Comparison of ENCODE assay signal across 26 cellular contexts in genomic region chr2:70990216-70990615, GRCh38. TPM values are rescaled to one million over a fixed set of nuclear protein-coding genes. Genes with fewer than 3 reads are reported as not detected.
"Had no signal": no experiment of that assay in that cellular context is flagged by ENCODE, and none has a peak within 500 bp of the region (broad histone marks: within the 10 kb centered on the region; RNA-seq: fewer than 3 reads in every experiment).

No MANE protein-coding gene starts in this region.

- H3K27ac Mint-ChIP-seq: activated naive CD8-positive, alpha-beta T cell treated with anti-CD3 and anti-CD28 coated beads, Interleukin-2, amount 10 ng/mL, durations not matched to agents 7 days and 5 days; activated T-helper 17 cell treated with anti-CD3 and anti-CD28 coated beads, Interleukin-2, amount 50 U/mL, for 72 hours had no signal

- H3K27me3 ChIP-seq: adrenal gland, breast epithelium had no signal

- ATAC-seq: activated T-helper 17 cell treated with anti-CD3 and anti-CD28 coated beads, Interleukin-2, amount 50 U/mL, for 72 hours; Panc1; Right ventricle myocardium inferior; T-cell had no signal

- DNase-seq: activated CD4-positive, CD25-positive, alpha-beta regulatory T cell; activated naive CD4-positive, alpha-beta T cell treated with anti-CD3 and anti-CD28 coated beads, Interleukin-2, amount 50 U/mL, for 16 hours; activated naive CD8-positive, alpha-beta T cell treated with anti-CD3 and anti-CD28 coated beads, Interleukin-2, amount 10 ng/mL, durations not matched to agents 7 days and 5 days; activated T-cell treated with anti-CD3 and anti-CD28 coated beads for 4 hours; activated T-cell treated with anti-CD3 and anti-CD28 coated beads, Interleukin-2, amount 50 U/mL, for 48 hours; anterior cingulate cortex; MV-4-11; NCI-H1092 treated with DMSO at 0.1 percent for 48 hours; NCI-H1436; NCI-H1694 treated with DMSO at 0.1 percent for 48 hours; NCI-H2081; NCI-H510A treated with DMSO at 0.1 percent for 48 hours; NCI-H69; NK-92 treated with Interleukin-12 subunit alpha and Interleukin-12 subunit beta, amount 100 ng/mL, for 24 hours; OCI-M1; RPMI8226 had no signal

- H3K27me3 Mint-ChIP-seq: activated naive CD8-positive, alpha-beta T cell treated with anti-CD3 and anti-CD28 coated beads, Interleukin-2, amount 10 ng/mL, durations not matched to agents 7 days and 5 days; activated T-helper 17 cell treated with anti-CD3 and anti-CD28 coated beads, Interleukin-2, amount 50 U/mL, for 72 hours; T-cell had no signal

- H3K36me3 ChIP-seq: breast epithelium had no signal

- H3K4me3 Mint-ChIP-seq: activated naive CD8-positive, alpha-beta T cell treated with anti-CD3 and anti-CD28 coated beads, Interleukin-2, amount 10 ng/mL, durations not matched to agents 7 days and 5 days; activated T-helper 17 cell treated with anti-CD3 and anti-CD28 coated beads, Interleukin-2, amount 50 U/mL, for 72 hours; T-cell had no signal

- H3K4me3 ChIP-seq: adrenal gland, breast epithelium, SK-N-MC had no signal

- H3K9me3 Mint-ChIP-seq: activated naive CD8-positive, alpha-beta T cell treated with anti-CD3 and anti-CD28 coated beads, Interleukin-2, amount 10 ng/mL, durations not matched to agents 7 days and 5 days; activated T-helper 17 cell treated with anti-CD3 and anti-CD28 coated beads, Interleukin-2, amount 50 U/mL, for 72 hours; T-cell had no signal

RNA-seq across cellular contexts. Expression of gene ANKRD53, which starts 11.8 kb away (rescaled TPM):
- total RNA-seq: activated CD8-positive, alpha-beta memory T cell treated with anti-CD3 and anti-CD28 coated beads for 36 hours; MCF 10A; T-helper 2 cell treated with Interferon-gamma antibody and Interleukin-4, amounts not matched to agents 100 ng/mL and 5 ng/mL, for 36 hours had no signal

RNA-seq across cellular contexts. Expression of gene ATP6V1B1, which starts 54.5 kb away (rescaled TPM):
- total RNA-seq: activated CD8-positive, alpha-beta memory T cell treated with anti-CD3 and anti-CD28 coated beads for 36 hours; activated naive CD8-positive, alpha-beta T cell treated with anti-CD3 and anti-CD28 coated beads, Interleukin-2, amount 10 ng/mL, durations not matched to agents 7 days and 5 days; activated T-helper 17 cell treated with anti-CD3 and anti-CD28 coated beads, Interleukin-2, amount 50 U/mL, for 72 hours; MCF 10A; Right ventricle myocardium inferior; T-cell; T-helper 2 cell treated with Interferon-gamma antibody and Interleukin-4, amounts not matched to agents 100 ng/mL and 5 ng/mL, for 36 hours had no signal
